ENCODE assay signal across 11 cellular contexts in the genomic region with DNA sequence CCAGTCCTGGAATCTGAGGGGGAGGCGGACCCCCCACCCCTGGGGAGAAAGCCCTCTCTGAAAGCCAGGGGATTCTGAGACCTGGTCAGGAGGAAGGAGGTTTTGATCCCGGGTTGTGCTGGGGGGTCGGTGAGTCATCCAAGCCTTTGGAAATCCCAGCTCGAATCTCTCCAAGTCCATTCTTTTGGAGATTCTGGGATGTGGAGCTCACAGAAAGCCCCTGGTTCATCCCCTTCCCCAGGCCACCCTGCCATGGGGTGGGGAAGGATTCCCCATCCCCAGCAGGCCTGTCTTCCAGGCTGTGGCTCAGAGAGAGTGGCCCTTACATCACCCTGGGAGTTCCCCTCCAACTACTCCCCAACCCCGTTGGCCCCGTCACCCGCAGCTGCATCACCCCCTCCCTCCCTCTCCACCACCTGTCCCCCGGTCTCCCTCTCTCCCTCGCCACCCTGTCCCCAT. TPM values are rescaled to one million over a fixed set of nuclear protein-coding genes. Genes with fewer than 3 reads are reported as not detected.
DNase-seq lines count a peak whose midpoint lies in the region; ATAC-seq and TF ChIP-seq lines count a peak whose summit lies in the region.
"Had no signal": no experiment of that assay in that cellular context is flagged by ENCODE, and none has a peak within 500 bp of the region (broad histone marks: within the 10 kb centered on the region; RNA-seq: fewer than 3 reads in every experiment).

No MANE protein-coding gene starts in this region.

- no peak for ATAC-seq in GM21528 (IDR thresholded peaks at IDR 0.05; ENCODE audit: low FRiP score, unreplicated experiment)

- no peaks in the 10 kb centered on the region for H3K9me3 ChIP-seq in MG63
- no peaks in the 10 kb centered on the region for H3K9me3 ChIP-seq in endodermal cell (ENCODE audit: control insufficient read depth, low read length)

- H3K36me3 ChIP-seq in MG63 (no peaks in the 10 kb centered on the region), endodermal cell (ENCODE audit: control insufficient read depth, insufficient read depth, low read length) (no peaks in the 10 kb centered on the region)

- 20 to 58% methylated on average over 2 to 7 of the region's 9 CpGs for WGBS in endodermal cell (ENCODE audit: insufficient coverage in 1 of 2, insufficient read length in 1 of 2), 2 experiments

- no peak overlapping the region for H3K9ac ChIP-seq in endodermal cell (ENCODE audit: extremely low read depth, low read length, poor library complexity, severe bottlenecking)

- peaks cover 16% of the 10 kb centered on the region for H3K4me1 Mint-ChIP-seq in endodermal cell

- DNase-seq in stimulated activated naive CD4-positive, alpha-beta T cell treated with Interleukin-2 at 50 U/mL for 16 hours (lab: John Stamatoyannopoulos, UW): peak; percentile 13
- no peak for DNase-seq in stimulated activated naive CD4-positive, alpha-beta T cell (lab: John Stamatoyannopoulos, UW)
- DNase-seq in MG63 (peak; percentile 45), endodermal cell (peak; percentile 78), OCI-M2 (lab: John Stamatoyannopoulos, UW; ENCODE audit: unreplicated experiment) (no peak), hippocampal formation (lab: John Stamatoyannopoulos, UW) (no peak), COR-L47 (lab: John Stamatoyannopoulos, UW) (no peak)
- DNase-seq: NCI-H2029 had no signal

- H3K27ac Mint-ChIP-seq in endodermal cell: no peak overlapping the region
- H3K27ac Mint-ChIP-seq: activated naive CD4-positive, alpha-beta T cell treated with anti-CD3 and anti-CD28 coated beads, Interleukin-2, amount 50 U/mL, for 24 hours had no signal

- no peak for TF ChIP-seq CTCF in endodermal cell (conservative IDR thresholded peaks at IDR 0.05)

- H3K9me3 Mint-ChIP-seq in endodermal cell: no peaks in the 10 kb centered on the region
- H3K9me3 Mint-ChIP-seq: activated naive CD4-positive, alpha-beta T cell treated with anti-CD3 and anti-CD28 coated beads, Interleukin-2, amount 50 U/mL, for 24 hours had no signal

- no peak overlapping the region for H3K4me3 Mint-ChIP-seq in endodermal cell
- H3K4me3 Mint-ChIP-seq: activated naive CD4-positive, alpha-beta T cell treated with anti-CD3 and anti-CD28 coated beads, Interleukin-2, amount 50 U/mL, for 24 hours had no signal

- H3K4me3 ChIP-seq in MG63 (no peak overlapping the region), endodermal cell (ENCODE audit: low read length) (no peak overlapping the region)

- H3K36me3 Mint-ChIP-seq in endodermal cell (ENCODE audit: low read depth): no peaks in the 10 kb centered on the region
- H3K36me3 Mint-ChIP-seq: activated naive CD4-positive, alpha-beta T cell treated with anti-CD3 and anti-CD28 coated beads, Interleukin-2, amount 50 U/mL, for 24 hours had no signal

- H3K4me1 ChIP-seq in endodermal cell (ENCODE audit: control insufficient read depth, insufficient read depth, low read length): peaks cover 5% of the 10 kb centered on the region

- peaks cover 25% of the 10 kb centered on the region for H3K27me3 Mint-ChIP-seq in endodermal cell (ENCODE audit: insufficient read depth)

- H3K27me3 ChIP-seq in MG63 (no peaks in the 10 kb centered on the region), endodermal cell (ENCODE audit: control insufficient read depth, insufficient read depth, low read length, poor library complexity, severe bottlenecking) (peaks cover 12% of the 10 kb centered on the region)

- H3K27ac ChIP-seq in endodermal cell (ENCODE audit: low read depth, low read length): no peak overlapping the region

RNA-seq across cellular contexts. Expression of a gene that starts 14.3 kb away (rescaled TPM):
- total RNA-seq in MG63 (2014; rRNA removed; shearing (Covaris generic); ENCODE audit: low replicate concordance): 0.17 TPM in 1 of 2 replicates, not detected in the other
- 1 to 10 TPM; 2.5 to 3.6 TPM for total RNA-seq in endodermal cell
- 0.21 TPM for polyA plus RNA-seq in endodermal cell (2013, experiment 1 of 2)
- not detected for polyA plus RNA-seq in endodermal cell (2013, experiment 2 of 2)
- polyA plus RNA-seq: keratinocyte had no signal

RNA-seq across cellular contexts. Expression of a gene that starts 14.5 kb away (rescaled TPM):
- total RNA-seq in MG63 (2014; rRNA removed; shearing (Covaris generic); ENCODE audit: low replicate concordance): 86.5 and 90.4 TPM in 2 replicates
- total RNA-seq in endodermal cell: 10 to 100 TPM; 16.8 to 19.4 TPM
- 57.6 TPM for polyA plus RNA-seq in endodermal cell (2013, experiment 1 of 2)
- 59.4 TPM for polyA plus RNA-seq in endodermal cell (2013, experiment 2 of 2)

RNA-seq across cellular contexts. Expression of a gene that starts 24.8 kb away (rescaled TPM):
- not detected in 2 replicates for total RNA-seq in MG63 (2014; rRNA removed; shearing (Covaris generic); ENCODE audit: low replicate concordance)
- not detected for total RNA-seq in endodermal cell
- polyA plus RNA-seq in endodermal cell (2013, experiment 1 of 2): not detected
- polyA plus RNA-seq in endodermal cell (2013, experiment 2 of 2): not detected
- polyA plus RNA-seq: keratinocyte had no signal

RNA-seq across cellular contexts. Expression of a gene that starts 51.4 kb away (rescaled TPM):
- 8.3 and 11.7 TPM in 2 replicates for total RNA-seq in MG63 (2014; rRNA removed; shearing (Covaris generic); ENCODE audit: low replicate concordance)
- total RNA-seq in endodermal cell: 100 to 1,000 TPM; 120 to 123 TPM
- polyA plus RNA-seq in endodermal cell (2013, experiment 1 of 2): 82.7 TPM
- polyA plus RNA-seq in endodermal cell (2013, experiment 2 of 2): 80.3 TPM

Comparison
In these comparisons a context has a peak if more than half of its experiments do, and no peak if none do; other contexts are left out.
1. DNase-seq: peak in stimulated activated naive CD4-positive, alpha-beta T cell treated with Interleukin-2 at 50 U/mL for 16 hours (single experiment), MG63 (single experiment) and endodermal cell (single experiment); none in stimulated activated naive CD4-positive, alpha-beta T cell (0 of 6), OCI-M2 (single experiment), hippocampal formation (0 of 2) and COR-L47 (single experiment).